Comparison of ENCODE assay signal across 9 cellular contexts in genomic region chr16:971582-971905, GRCh38. TPM values are rescaled to one million over a fixed set of nuclear protein-coding genes. Genes with fewer than 3 reads are reported as not detected.
DNase-seq lines count a peak whose midpoint lies in the region; ATAC-seq lines count a peak whose summit lies in the region.
"Had no signal": no experiment of that assay in that cellular context is flagged by ENCODE, and none has a peak within 500 bp of the region (broad histone marks: within the 10 kb centered on the region; RNA-seq: fewer than 3 reads in every experiment).

No MANE protein-coding gene starts in this region.

- H3K27ac Mint-ChIP-seq in activated naive CD4-positive, alpha-beta T cell treated with anti-CD3 and anti-CD28 coated beads for 36 hours: no peak overlapping the region
- no peak overlapping the region for H3K27ac Mint-ChIP-seq in activated naive CD4-positive, alpha-beta T cell treated with anti-CD3 and anti-CD28 coated beads, Interleukin-2, amount 50 U/mL, for 72 hours
- H3K27ac Mint-ChIP-seq in T-cell: peak overlapping the region; percentile 22 to 39
- H3K27ac Mint-ChIP-seq in stimulated activated naive CD8-positive, alpha-beta T cell treated with anti-CD3 and anti-CD28 coated beads, Interleukin-15, amount 100 ng/mL, for 72 hours: no peak overlapping the region

- peak overlapping the region; percentile 46; the same call in 1 of the 2 replicates for H3K4me3 ChIP-seq in iPS-18c (ENCODE audit: insufficient read depth, low read depth, low read length)

- POLR2A ChIA-PET in T-cell (lab: Charles Lee): no interaction called here

- no peaks in the 10 kb centered on the region for H3K9me3 Mint-ChIP-seq in activated naive CD4-positive, alpha-beta T cell treated with anti-CD3 and anti-CD28 coated beads for 36 hours
- H3K9me3 Mint-ChIP-seq in activated naive CD4-positive, alpha-beta T cell treated with anti-CD3 and anti-CD28 coated beads, Interleukin-2, amount 50 U/mL, for 72 hours: no peaks in the 10 kb centered on the region
- no peaks in the 10 kb centered on the region for H3K9me3 Mint-ChIP-seq in T-cell
- H3K9me3 Mint-ChIP-seq in stimulated activated naive CD8-positive, alpha-beta T cell treated with anti-CD3 and anti-CD28 coated beads, Interleukin-15, amount 100 ng/mL, for 72 hours: no peaks in the 10 kb centered on the region

- no peak for DNase-seq in activated naive CD4-positive, alpha-beta T cell treated with anti-CD3 and anti-CD28 coated beads for 36 hours
- no peak for DNase-seq in activated naive CD4-positive, alpha-beta T cell treated with anti-CD3 and anti-CD28 coated beads, Interleukin-2, amount 50 U/mL, for 72 hours (ENCODE audit: low spot score in 2 of 2)
- DNase-seq in T-cell: no peak
- DNase-seq in stimulated activated naive CD8-positive, alpha-beta T cell treated with anti-CD3 and anti-CD28 coated beads, Interleukin-15, amount 100 ng/mL, for 72 hours: no peak

- peaks cover 4% of the 10 kb centered on the region for H3K36me3 Mint-ChIP-seq in activated naive CD4-positive, alpha-beta T cell treated with anti-CD3 and anti-CD28 coated beads for 36 hours (ENCODE audit: low read depth)
- peaks cover 7 to 10% of the 10 kb centered on the region in 2 donors for H3K36me3 Mint-ChIP-seq in activated naive CD4-positive, alpha-beta T cell treated with anti-CD3 and anti-CD28 coated beads, Interleukin-2, amount 50 U/mL, for 72 hours
- H3K36me3 Mint-ChIP-seq in T-cell: peaks cover 3% of the 10 kb centered on the region

- peaks cover 2% of the 10 kb centered on the region for H3K9me3 ChIP-seq in iPS-18c (ENCODE audit: control insufficient read depth, insufficient read depth, low read length)
- H3K9me3 ChIP-seq: upper lobe of left lung had no signal

- peak overlapping the region; percentile 45 for H3K4me3 Mint-ChIP-seq in activated naive CD4-positive, alpha-beta T cell treated with anti-CD3 and anti-CD28 coated beads for 36 hours
- peak overlapping the region; percentile 63 to 74 (median 69) for H3K4me3 Mint-ChIP-seq in T-cell
- peak overlapping the region; percentile 17 to 19 for H3K4me3 Mint-ChIP-seq in stimulated activated naive CD8-positive, alpha-beta T cell treated with anti-CD3 and anti-CD28 coated beads, Interleukin-15, amount 100 ng/mL, for 72 hours

- intact Hi-C loops in activated naive CD4-positive, alpha-beta T cell treated with anti-CD3 and anti-CD28 coated beads for 36 hours (cut with micrococcal nuclease): loop anchor here (2.0 to 10.0 kb wide), 2 partner anchors 167 to 291 kb away; partner anchors contain the start of genes GNG13 and STUB1

- CTCF ChIA-PET in activated naive CD4-positive, alpha-beta T cell treated with anti-CD3 and anti-CD28 coated beads for 36 hours (lab: Charles Lee): no interaction called here
- CTCF ChIA-PET in T-cell (lab: Charles Lee): no interaction called here

- H3K4me1 Mint-ChIP-seq in activated naive CD4-positive, alpha-beta T cell treated with anti-CD3 and anti-CD28 coated beads for 36 hours (ENCODE audit: low read depth): peaks cover 23% of the 10 kb centered on the region
- peaks cover 26 to 36% (median 26%) of the 10 kb centered on the region in 3 donors for H3K4me1 Mint-ChIP-seq in T-cell
- H3K4me1 Mint-ChIP-seq in stimulated activated naive CD8-positive, alpha-beta T cell treated with anti-CD3 and anti-CD28 coated beads, Interleukin-15, amount 100 ng/mL, for 72 hours: peaks cover 29% of the 10 kb centered on the region

- ATAC-seq in activated naive CD4-positive, alpha-beta T cell treated with anti-CD3 and anti-CD28 coated beads, Interleukin-2, amount 50 U/mL, for 72 hours: no peak
- ATAC-seq in T-cell (replicated peaks in 1 of 4) (no peak), GM18870 (IDR thresholded peaks at IDR 0.05; ENCODE audit: unreplicated experiment) (no peak), GM21737 (IDR thresholded peaks at IDR 0.05; ENCODE audit: unreplicated experiment) (no peak), HG02759 (IDR thresholded peaks at IDR 0.05; ENCODE audit: unreplicated experiment) (no peak)
- ATAC-seq in stimulated activated naive CD8-positive, alpha-beta T cell treated with anti-CD3 and anti-CD28 coated beads, Interleukin-15, amount 100 ng/mL, for 72 hours: no peak

- H3K27me3 Mint-ChIP-seq in activated naive CD4-positive, alpha-beta T cell treated with anti-CD3 and anti-CD28 coated beads for 36 hours (ENCODE audit: low read depth): no peaks in the 10 kb centered on the region
- H3K27me3 Mint-ChIP-seq in T-cell: no peaks in the 10 kb centered on the region
- H3K27me3 Mint-ChIP-seq in stimulated activated naive CD8-positive, alpha-beta T cell treated with anti-CD3 and anti-CD28 coated beads, Interleukin-15, amount 100 ng/mL, for 72 hours: no peaks in the 10 kb centered on the region

RNA-seq across cellular contexts. Expression of gene LMF1, which starts 0.8 kb away (rescaled TPM):
- total RNA-seq in activated naive CD4-positive, alpha-beta T cell treated with anti-CD3 and anti-CD28 coated beads for 36 hours: 10 to 100 TPM; 11.5 to 12.3 TPM
- total RNA-seq in activated naive CD4-positive, alpha-beta T cell treated with anti-CD3 and anti-CD28 coated beads, Interleukin-2, amount 50 U/mL, for 72 hours: 10 to 100 TPM; 13.0 to 19.1 TPM
- 10 to 100 TPM; 46.6 to 59.4 (median 51.1) TPM for total RNA-seq in T-cell

RNA-seq across cellular contexts. Expression of gene SOX8, which starts 10.0 kb away (rescaled TPM):
- 1 to 10 TPM in 1 of 2 experiments, under 1 TPM in 1; 0.74 to 1.0 TPM for total RNA-seq in activated naive CD4-positive, alpha-beta T cell treated with anti-CD3 and anti-CD28 coated beads for 36 hours
- 1 to 10 TPM in 1 of 2 donors, under 1 TPM in 1; 0.43 to 5.9 TPM for total RNA-seq in activated naive CD4-positive, alpha-beta T cell treated with anti-CD3 and anti-CD28 coated beads, Interleukin-2, amount 50 U/mL, for 72 hours
- total RNA-seq in T-cell: 1 to 10 TPM; 4.7 to 5.9 (median 5.1) TPM

Comparison
In these comparisons a context has a peak if more than half of its experiments do, and no peak if none do; other contexts are left out.
1. H3K27ac Mint-ChIP-seq: peak in T-cell (2 of 2); none in activated naive CD4-positive, alpha-beta T cell treated with anti-CD3 and anti-CD28 coated beads for 36 hours (single experiment), activated naive CD4-positive, alpha-beta T cell treated with anti-CD3 and anti-CD28 coated beads, Interleukin-2, amount 50 U/mL, for 72 hours (0 of 2) and stimulated activated naive CD8-positive, alpha-beta T cell treated with anti-CD3 and anti-CD28 coated beads, Interleukin-15, amount 100 ng/mL, for 72 hours (0 of 2).
2. H3K4me3 Mint-ChIP-seq: peak in every context shown above with its lines; median percentile 69 in T-cell; 45 in activated naive CD4-positive, alpha-beta T cell treated with anti-CD3 and anti-CD28 coated beads for 36 hours; 18 in stimulated activated naive CD8-positive, alpha-beta T cell treated with anti-CD3 and anti-CD28 coated beads, Interleukin-15, amount 100 ng/mL, for 72 hours.